ENCODE assay signal across 11 cellular contexts in genomic region chr22:16561093-16561658, GRCh38. TPM values are rescaled to one million over a fixed set of nuclear protein-coding genes. Genes with fewer than 3 reads are reported as not detected.
"Had no signal": no experiment of that assay in that cellular context is flagged by ENCODE, and none has a peak within 500 bp of the region (broad histone marks: within the 10 kb centered on the region; RNA-seq: fewer than 3 reads in every experiment).

No MANE protein-coding gene starts in this region.

RNA-seq across cellular contexts. Expression of gene CCT8L2, which starts 31.4 kb away (rescaled TPM):
- total RNA-seq: OCI-LY7, PC-3, PC-9, Peyer's patch, Right ventricle myocardium inferior, Right ventricle myocardium superior, RPMI7951, SJCRH30, SJSA1, SK-MEL-5 had no signal
- polyA plus RNA-seq: SK-N-SH had no signal
